ENCODE assay signal across 8 cellular contexts in the genomic region with DNA sequence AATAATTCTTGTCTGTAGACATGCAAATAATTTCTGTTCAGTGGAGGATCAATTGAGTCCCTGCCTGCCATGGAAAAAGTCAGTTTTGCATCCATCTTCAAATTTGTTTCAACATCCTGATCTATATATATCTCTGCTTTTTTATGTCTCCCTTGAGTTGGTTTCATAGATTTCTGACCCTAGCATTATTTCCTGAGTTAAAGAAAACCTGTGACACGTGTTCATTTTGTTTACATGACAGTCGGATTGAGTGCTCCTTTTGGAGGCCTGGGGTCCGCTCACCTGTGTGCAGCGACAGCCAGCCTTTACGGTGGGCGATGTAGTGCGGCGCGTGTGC. TPM values are rescaled to one million over a fixed set of nuclear protein-coding genes. Genes with fewer than 3 reads are reported as not detected.
DNase-seq lines count a peak whose midpoint lies in the region; ATAC-seq, FAIRE-seq and TF ChIP-seq lines count a peak whose summit lies in the region.

No MANE protein-coding gene starts in this region.

- no peak overlapping the region for H3K23ac ChIP-seq in H1 (ENCODE audit: insufficient read length)

- H3K36me3 Mint-ChIP-seq in neural crest cell (ENCODE audit: low read depth): peaks cover 16% of the 10 kb centered on the region

- peak overlapping the region; percentile 39; the same call in 1 of the 2 replicates for H4K8ac ChIP-seq in H1 (ENCODE audit: extremely low read depth, insufficient read depth, low read length)

- H3K4me1 Mint-ChIP-seq in neural crest cell: peaks cover 34% of the 10 kb centered on the region

- no peak overlapping the region for H3K14ac ChIP-seq in H1 (ENCODE audit: insufficient read length)

- ATAC-seq in GM19372 (IDR thresholded peaks at IDR 0.05; ENCODE audit: low read depth, unreplicated experiment): peak; percentile 4
- ATAC-seq in HG03442 (IDR thresholded peaks at IDR 0.05; ENCODE audit: unreplicated experiment): no peak

- peaks cover 10% of the 10 kb centered on the region for H3K27me3 Mint-ChIP-seq in neural crest cell (ENCODE audit: low read depth)

- peak overlapping the region; percentile 93; the same call in 1 of the 2 replicates for H2BK5ac ChIP-seq in H1 (ENCODE audit: low read depth, low read length)

- H2AFZ ChIP-seq in H1 (ENCODE audit: low read length): no peak overlapping the region

- H4K5ac ChIP-seq in H1 (ENCODE audit: insufficient read length, low read depth, low read length): no peak overlapping the region

- H3K4me1 ChIP-seq in H1 (replicated peaks in 1 of 4; ENCODE audit: control insufficient read depth in 3 of 4, insufficient read depth in 4 of 4, low read length in 3 of 4): peaks cover 3 to 14% (median 6%) of the 10 kb centered on the region in 4 experiments

- H3K4me3 ChIP-seq in H1 (ENCODE audit: extremely low read depth in 1 of 4, insufficient read depth in 2 of 4, low read depth in 3 of 4, low read length in 4 of 4): peak overlapping the region; percentile 69 to 90 (median 82)

- H3K23me2 ChIP-seq in H1 (ENCODE audit: low read depth, low read length): peaks cover 2% of the 10 kb centered on the region; the same call in 1 of the 2 replicates

- FAIRE-seq in H1 (lab: Jason Lieb, UNC) (no peak), urothelium cell line (lab: Jason Lieb, UNC) (no peak)

- no peak overlapping the region for H2BK120ac ChIP-seq in H1 (replicated peaks; ENCODE audit: low read depth, low read length)

- no peaks in the 10 kb centered on the region for H3K9me3 ChIP-seq in H1 (ENCODE audit: insufficient read depth in 2 of 2, low read depth in 1 of 2, low read length in 1 of 2)

- H3K36me3 ChIP-seq in H1 (ENCODE audit: control insufficient read depth in 2 of 4, insufficient read depth in 4 of 4, low read length in 3 of 4): peaks cover 0 to 19% (median 8%) of the 10 kb centered on the region in 4 experiments; a peak in 4 of 8 replicates

- H4K20me1 ChIP-seq in H1 (replicated peaks in 1 of 2; ENCODE audit: control insufficient read depth in 1 of 2, insufficient read depth in 2 of 2, low read length in 2 of 2): peaks cover 0 to 3% of the 10 kb centered on the region in 2 experiments

- no peaks in the 10 kb centered on the region for H3K27me3 ChIP-seq in H1 (replicated peaks in 1 of 4; ENCODE audit: control insufficient read depth in 3 of 4, extremely low read depth in 1 of 4, insufficient read depth in 3 of 4, low read length in 3 of 4)

- no peak for TF ChIP-seq RAD21 in H1 (IDR thresholded peaks at IDR 0.05 in 1 of 2, conservative IDR thresholded peaks at IDR 0.05 in 1 of 2; ENCODE audit: low read depth in 2 of 2, low read length in 2 of 2)

- H3K27ac Mint-ChIP-seq in neural crest cell (ENCODE audit: unreplicated experiment): peak overlapping the region; percentile 6

- TF ChIP-seq POLR2A in H1 (IDR thresholded peaks at IDR 0.05; ENCODE audit: control extremely low read depth in 1 of 2, low read depth in 2 of 2, low read length in 2 of 2): no peak

- no peaks in the 10 kb centered on the region for H3K79me2 ChIP-seq in H1 (ENCODE audit: control insufficient read depth in 1 of 2, insufficient read depth in 2 of 2, low read length in 2 of 2)

- no peaks in the 10 kb centered on the region for H3K9me3 Mint-ChIP-seq in neural crest cell

- WGBS in H1 (ENCODE audit: extremely low coverage in 1 of 2, insufficient coverage in 1 of 2, insufficient read length in 1 of 2, insufficient replicate concordance in 2 of 2, low coverage in 1 of 2, low lambda C conversion rate in 2 of 2, missing lambda C conversion rate in 1 of 2), 2 experiments: 5% methylated on average over 9 of the region's 9 CpGs; no CpG with 5 or more reads in 1 of the 2 experiments

- CTCF ChIA-PET in H1 (lab: Charles Lee; ENCODE audit: partially characterized antibody): interaction anchor here (0.9 kb wide), 1 partner anchor 31 kb away, joined by 3 read pairs; no protein-coding TSS in a partner anchor

- no peak overlapping the region for H2BK12ac ChIP-seq in H1 (ENCODE audit: low read depth, low read length)

- H2BK15ac ChIP-seq in H1 (ENCODE audit: low read length): no peak overlapping the region

- no peak overlapping the region for H2BK20ac ChIP-seq in H1 (ENCODE audit: low read length)

- H3K4me2 ChIP-seq in H1 (ENCODE audit: insufficient read depth in 1 of 2, low read depth in 2 of 2, low read length in 2 of 2): peak overlapping the region; percentile 78 to 90

- no peak overlapping the region for H3K18ac ChIP-seq in H1 (ENCODE audit: extremely low read depth, low read length)

- H3K4ac ChIP-seq in H1 (replicated peaks; ENCODE audit: insufficient read length, low read depth, low read length): no peak overlapping the region

- H2AK5ac ChIP-seq in H1 (ENCODE audit: low read depth, low read length): no peak overlapping the region

- peak; percentile 63 for DNase-seq in NAMALWA (ENCODE audit: low spot score)
- DNase-seq in H1 (ENCODE audit: low read depth in 1 of 2, low spot score in 2 of 2): no peak
- no peak for DNase-seq in neural crest cell (ENCODE audit: low read depth, low spot score)
- no peak for DNase-seq in urothelium cell line (ENCODE audit: low spot score)
- no peak for DNase-seq in dermis blood vessel endothelial cell
- DNase-seq in activated gamma-delta T cell treated with Interleukin-2 at 50 U/mL for 16 hours: no peak

- H3K27ac ChIP-seq in H1 (ENCODE audit: low read depth, low read length): no peak overlapping the region

- peak overlapping the region in 3 of 4 experiments; percentile 26 to 52 (median 42); a peak in 5 of 7 replicates for H3K9ac ChIP-seq in H1 (replicated peaks in 1 of 4; ENCODE audit: extremely low read depth in 1 of 4, low read depth in 3 of 4, low read length in 3 of 4)

- POLR2A ChIA-PET in H1 (lab: Charles Lee; ENCODE audit: partially characterized antibody): interaction anchor here (1.1 to 1.9 kb wide), 3 partner anchors 11 to 58 kb away, joined by 3 to 7 read pairs (median 4); a partner anchor contains a TSS

- 0 out of 2 replicates have a peak, but pooled peaks cover 2% of the 10 kb centered on the region for H3K79me1 ChIP-seq in H1 (ENCODE audit: low read depth, low read length)

- H4K91ac ChIP-seq in H1 (replicated peaks; ENCODE audit: insufficient read length, low read length): no peak overlapping the region

- H3K56ac ChIP-seq in H1 (replicated peaks; ENCODE audit: insufficient read length, low read depth, low read length): no peak overlapping the region

- no peak for TF ChIP-seq EP300 in H1 (IDR thresholded peaks at IDR 0.05; ENCODE audit: borderline replicate concordance in 1 of 2, low read depth in 2 of 2, low read length in 2 of 2)

- peak overlapping the region; percentile 81 for H3K4me3 Mint-ChIP-seq in neural crest cell

- TF ChIP-seq CTCF in H1 (IDR thresholded peaks at IDR 0.05; ENCODE audit: control extremely low read depth in 1 of 3, insufficient read depth in 1 of 3, low read depth in 1 of 3, low read length in 3 of 3) (no peak), neural crest cell (conservative IDR thresholded peaks at IDR 0.05) (no peak)

TF ChIP-seq in H1, 55 proteins besides CTCF, POLR2A, EP300 and RAD21:
- TF ChIP-seq SAP30 (IDR thresholded peaks at IDR 0.05; ENCODE audit: insufficient read depth, insufficient replicate concordance, low read length): peak; percentile 66
- TF ChIP-seq TAF7 (optimal IDR thresholded peaks at IDR 0.05; ENCODE audit: borderline replicate concordance, low read depth, low read length): no peak
- TF ChIP-seq SIN3A (conservative IDR thresholded peaks at IDR 0.05 in 1 of 2, IDR thresholded peaks at IDR 0.05 in 1 of 2; ENCODE audit: low read depth in 1 of 2, low read length in 2 of 2): peak in 1 of 2 experiments; percentile 39; a peak in 1 of 4 replicates
- TF ChIP-seq RBBP5 (IDR thresholded peaks at IDR 0.05; ENCODE audit: borderline replicate concordance, low read depth, low read length): no peak

RNA-seq across cellular contexts. Expression of a gene that starts 0.7 kb away (rescaled TPM):
- total RNA-seq in H1 (2021; fragmentation: NEBNext Ultra II Directional; extraction: Animal tissue kit (Norgen Biotek cat#: 25700)): 132 and 133 TPM in 2 replicates
- polyA plus RNA-seq in H1 (2011; rRNA removed): 347 and 410 TPM in 2 replicates
- 302 TPM for polyA plus RNA-seq in H1 (2011; cell fraction: cytosol; rRNA removed)
- polyA plus RNA-seq in H1 (2011; cell fraction: nucleus; rRNA removed): 205 TPM
- polyA plus RNA-seq in H1 (2012, experiment 1 of 2): 187 to 195 TPM (median 188 TPM) in 4 replicates
- 311 TPM for polyA plus RNA-seq in H1 (2012, experiment 2 of 2)
- polyA plus RNA-seq in H1 (2013, experiment 1 of 2): 179 TPM
- 187 TPM for polyA plus RNA-seq in H1 (2013, experiment 2 of 2)
- polyA minus RNA-seq in H1 (2011; rRNA and poly(A)+ RNA removed): 62.7 and 63.9 TPM in 2 replicates
- polyA minus RNA-seq in H1 (2011; cell fraction: cytosol; rRNA and poly(A)+ RNA removed): 93.6 TPM
- polyA minus RNA-seq in H1 (2011; cell fraction: nucleus; rRNA and poly(A)+ RNA removed): 68.7 TPM
- 109 TPM in 2 replicates for total RNA-seq in neural crest cell
- 56.5 and 88.3 TPM in 2 replicates for total RNA-seq in dermis blood vessel endothelial cell

RNA-seq across cellular contexts. Expression of a gene that starts 37.7 kb away (rescaled TPM):
- total RNA-seq in H1 (2021; fragmentation: NEBNext Ultra II Directional; extraction: Animal tissue kit (Norgen Biotek cat#: 25700)): 18.2 and 18.7 TPM in 2 replicates
- polyA plus RNA-seq in H1 (2011; rRNA removed): 9.0 and 10.7 TPM in 2 replicates
- polyA plus RNA-seq in H1 (2011; cell fraction: cytosol; rRNA removed): 9.4 TPM
- polyA plus RNA-seq in H1 (2011; cell fraction: nucleus; rRNA removed): 16.0 TPM
- 14.3 to 15.5 TPM (median 15.1 TPM) in 4 replicates for polyA plus RNA-seq in H1 (2012, experiment 1 of 2)
- polyA plus RNA-seq in H1 (2012, experiment 2 of 2): 9.6 TPM
- 11.5 TPM for polyA plus RNA-seq in H1 (2013, experiment 1 of 2)
- 9.7 TPM for polyA plus RNA-seq in H1 (2013, experiment 2 of 2)
- polyA minus RNA-seq in H1 (2011; rRNA and poly(A)+ RNA removed): 16.8 and 18.2 TPM in 2 replicates
- polyA minus RNA-seq in H1 (2011; cell fraction: cytosol; rRNA and poly(A)+ RNA removed): 10.1 TPM
- polyA minus RNA-seq in H1 (2011; cell fraction: nucleus; rRNA and poly(A)+ RNA removed): 7.2 TPM
- total RNA-seq in neural crest cell (27.9 and 30.0 TPM in 2 replicates), dermis blood vessel endothelial cell (27.5 and 34.2 TPM in 2 replicates)

RNA-seq across cellular contexts. Expression of a gene that starts 57.6 kb away (rescaled TPM):
- total RNA-seq in H1 (2021; fragmentation: NEBNext Ultra II Directional; extraction: Animal tissue kit (Norgen Biotek cat#: 25700)): 3.4 and 5.2 TPM in 2 replicates
- 8.8 and 9.4 TPM in 2 replicates for polyA plus RNA-seq in H1 (2011; rRNA removed)
- polyA plus RNA-seq in H1 (2011; cell fraction: cytosol; rRNA removed): 6.0 TPM
- polyA plus RNA-seq in H1 (2011; cell fraction: nucleus; rRNA removed): 7.2 TPM
- polyA plus RNA-seq in H1 (2012, experiment 1 of 2): 2.9 to 5.4 TPM (median 3.9 TPM) in 4 replicates
- 2.9 TPM for polyA plus RNA-seq in H1 (2012, experiment 2 of 2)
- polyA plus RNA-seq in H1 (2013, experiment 1 of 2): 3.8 TPM
- 3.4 TPM for polyA plus RNA-seq in H1 (2013, experiment 2 of 2)
- 9.8 and 14.7 TPM in 2 replicates for polyA minus RNA-seq in H1 (2011; rRNA and poly(A)+ RNA removed)
- 2.8 TPM for polyA minus RNA-seq in H1 (2011; cell fraction: cytosol; rRNA and poly(A)+ RNA removed)
- 4.4 TPM for polyA minus RNA-seq in H1 (2011; cell fraction: nucleus; rRNA and poly(A)+ RNA removed)
- 14.1 and 15.6 TPM in 2 replicates for total RNA-seq in neural crest cell
- total RNA-seq in dermis blood vessel endothelial cell: 6.1 and 9.5 TPM in 2 replicates
